Comparison of ENCODE assay signal across 8 cellular contexts in the genomic region with DNA sequence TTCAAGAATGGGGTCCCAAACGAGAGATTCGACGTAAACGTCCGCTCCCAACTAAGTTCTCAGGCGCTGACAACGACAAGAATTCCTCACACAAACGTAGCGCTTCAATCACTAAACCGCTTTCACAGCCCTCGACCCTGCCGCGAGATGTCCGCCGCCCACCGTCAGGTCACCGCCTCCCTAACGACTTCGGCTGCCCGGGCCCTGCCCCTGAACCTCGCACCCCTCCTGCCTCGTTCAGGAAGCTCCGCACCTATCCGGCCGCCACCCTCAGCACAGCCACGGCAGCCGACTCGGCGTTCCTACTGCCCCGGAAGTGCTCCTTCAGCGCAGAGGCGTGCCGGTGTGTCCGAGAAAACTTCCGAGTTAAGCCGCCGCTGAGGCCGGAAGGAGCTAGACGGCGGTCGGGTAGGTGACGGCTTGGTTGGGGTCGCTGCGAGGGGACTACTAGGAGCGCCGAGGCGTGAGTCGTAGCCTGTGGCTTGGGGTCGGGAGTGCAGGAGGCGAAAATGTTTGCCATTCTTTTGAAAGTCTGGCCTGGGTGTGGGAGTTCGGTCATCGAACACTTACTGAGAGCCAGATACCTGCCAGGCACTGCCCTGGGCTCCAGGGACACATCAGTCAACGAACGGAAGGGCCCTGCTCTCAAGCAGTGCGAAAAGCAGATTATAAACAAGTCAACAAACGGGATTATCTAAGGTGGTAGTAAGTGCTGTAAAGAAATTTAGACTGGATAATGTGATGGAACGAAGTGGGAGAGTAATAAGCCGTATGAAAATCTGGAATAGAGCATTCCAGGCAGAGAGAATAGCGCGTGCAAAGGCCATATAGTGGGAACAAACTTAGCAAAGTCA. TPM values are rescaled to one million over a fixed set of nuclear protein-coding genes. Genes with fewer than 3 reads are reported as not detected.
DNase-seq lines count a peak whose midpoint lies in the region; ATAC-seq and TF ChIP-seq lines count a peak whose summit lies in the region.

A gene (minus strand): TSS at position 307 of the 854 bp plus-strand sequence. CDS start 3,957 bp downstream, outside the sequence.
A gene (plus strand): TSS at position 364 of the 854 bp plus-strand sequence. CDS start 10,756 bp downstream, outside the sequence.

- H3K36me3 ChIP-seq in BE2C = no peaks in the 10 kb centered on the region

- no peaks in the 10 kb centered on the region for H3K9me3 Mint-ChIP-seq in activated CD4-positive, alpha-beta T cell treated with anti-CD3 and anti-CD28 coated beads for 36 hours (ENCODE audit: low read depth)
- no peaks in the 10 kb centered on the region for H3K9me3 Mint-ChIP-seq in chondrocyte (ENCODE audit: low read depth)

- POLR2A ChIA-PET in activated CD4-positive, alpha-beta T cell treated with anti-CD3 and anti-CD28 coated beads for 36 hours (lab: Charles Lee) = interaction anchor here (1.3 kb wide), 1 partner anchor 151 kb away, joined by 8 read pairs; a partner anchor contains a TSS

- intact Hi-C loops in activated CD4-positive, alpha-beta T cell treated with anti-CD3 and anti-CD28 coated beads for 36 hours (cut with DNase I, micrococcal nuclease) = loop anchor here (1.0 to 5.0 kb wide), 9 partner anchors 36 to 902 kb away; a partner anchor contains a TSS

- TF ChIP-seq CTCF in BE2C (IDR thresholded peaks at IDR 0.05; ENCODE audit: low read depth, low read length) (no peak), chondrocyte (IDR thresholded peaks at IDR 0.05) (peak; percentile 2)

- H3K4me1 ChIP-seq in BE2C = no peaks in the 10 kb centered on the region

- no peaks in the 10 kb centered on the region for H3K27me3 ChIP-seq in BE2C

- H3K27ac Mint-ChIP-seq in activated CD4-positive, alpha-beta T cell treated with anti-CD3 and anti-CD28 coated beads for 36 hours = peak within 1 kb of the TSS; percentile 92
- peak within 1 kb of the TSS; percentile 95 for H3K27ac Mint-ChIP-seq in chondrocyte (ENCODE audit: unreplicated experiment)

- no peaks in the 10 kb centered on the region for H3K27me3 Mint-ChIP-seq in activated CD4-positive, alpha-beta T cell treated with anti-CD3 and anti-CD28 coated beads for 36 hours
- no peaks in the 10 kb centered on the region for H3K27me3 Mint-ChIP-seq in chondrocyte (ENCODE audit: low read depth)

- peaks cover 7% of the 10 kb centered on the region for H3K36me3 Mint-ChIP-seq in activated CD4-positive, alpha-beta T cell treated with anti-CD3 and anti-CD28 coated beads for 36 hours (ENCODE audit: low read depth)
- H3K36me3 Mint-ChIP-seq in chondrocyte (ENCODE audit: low read depth) = no peaks in the 10 kb centered on the region

- CTCF ChIA-PET in activated CD4-positive, alpha-beta T cell treated with anti-CD3 and anti-CD28 coated beads for 36 hours (lab: Charles Lee) = interaction anchor here (0.9 to 3.6 kb wide), 7 partner anchors 11 to 381 kb away, joined by 3 to 13 read pairs (median 5); no protein-coding TSS in a partner anchor

- ATAC-seq in HG03439 (IDR thresholded peaks at IDR 0.05; ENCODE audit: unreplicated experiment) = peak; percentile 99
- peak; percentile 99 for ATAC-seq in activated CD4-positive, alpha-beta T cell treated with anti-CD3 and anti-CD28 coated beads for 36 hours

- H3K4me1 Mint-ChIP-seq in activated CD4-positive, alpha-beta T cell treated with anti-CD3 and anti-CD28 coated beads for 36 hours = peaks cover 55% of the 10 kb centered on the region
- H3K4me1 Mint-ChIP-seq in chondrocyte (ENCODE audit: low read depth) = peaks cover 31% of the 10 kb centered on the region

- H3K9me3 ChIP-seq in BE2C = no peaks in the 10 kb centered on the region

- H3K4me3 Mint-ChIP-seq in activated CD4-positive, alpha-beta T cell treated with anti-CD3 and anti-CD28 coated beads for 36 hours = peak within 1 kb of the TSS; percentile 100
- peak within 1 kb of the TSS; percentile 93 for H3K4me3 Mint-ChIP-seq in chondrocyte (ENCODE audit: unreplicated experiment)

- peak; percentile 90 for DNase-seq in BE2C
- DNase-seq in GM19238 (ENCODE audit: insufficient read length, low spot score) = peak; percentile 87
- DNase-seq in NCI-H524 (lab: John Stamatoyannopoulos, UW) = peak; percentile 72 to 84
- peak; percentile 94 for DNase-seq in activated CD4-positive, alpha-beta T cell treated with anti-CD3 and anti-CD28 coated beads for 36 hours
- DNase-seq in chondrocyte (ENCODE audit: low spot score) = peak; percentile 96
- peak; percentile 84 for DNase-seq in kidney glomerular epithelial cell (lab: John Stamatoyannopoulos, UW)
- DNase-seq in stimulated activated CD4-positive, alpha-beta T cell treated with anti-CD3 and anti-CD28 coated beads, Interleukin-15, amount 100 ng/mL, for 48 hours (ENCODE audit: low read depth in 2 of 2) = peak; percentile 84 to 86

- peak within 1 kb of the TSS; percentile 84 for H3K4me3 ChIP-seq in BE2C (ENCODE audit: low read depth, low read length)

RNA-seq across cellular contexts. Expression of the first gene that starts in this region (rescaled TPM):
- polyA plus RNA-seq in BE2C (2012; ENCODE audit: insufficient read depth, insufficient read length, low read depth) = 11.9 TPM
- total RNA-seq in activated CD4-positive, alpha-beta T cell treated with anti-CD3 and anti-CD28 coated beads for 36 hours = 10 to 100 TPM; 27.9 to 28.5 TPM
- 29.0 to 40.4 TPM (median 31.5 TPM) in 3 replicates for total RNA-seq in chondrocyte

RNA-seq across cellular contexts. Expression of the second gene that starts in this region (rescaled TPM):
- polyA plus RNA-seq in BE2C (2012; ENCODE audit: insufficient read depth, insufficient read length, low read depth) = 22.1 TPM
- 10 to 100 TPM; 13.2 to 13.5 TPM for total RNA-seq in activated CD4-positive, alpha-beta T cell treated with anti-CD3 and anti-CD28 coated beads for 36 hours
- total RNA-seq in chondrocyte = 38.2 to 39.4 TPM (median 39.0 TPM) in 3 replicates

Comparison
In these comparisons a context has a peak if more than half of its experiments do, and no peak if none do; other contexts are left out.
1. Peak in every context shown above with its lines: DNase-seq, ATAC-seq and H3K4me3 ChIP-seq.